ENCODE assay signal across 8 cellular contexts in genomic region chr7:152435384-152436278, GRCh38. TPM values are rescaled to one million over a fixed set of nuclear protein-coding genes. Genes with fewer than 3 reads are reported as not detected.
DNase-seq lines count a peak whose midpoint lies in the region; ATAC-seq lines count a peak whose summit lies in the region.

KMT2C (minus strand) TSS chr7:152436003; CDS start chr7:152435786, 217 bp downstream.

- H3K4me2 ChIP-seq in trophoblast cell (ENCODE audit: low read length): peak within 1 kb of the TSS; percentile 86

- peaks cover 16% of the 10 kb centered on the region for H3K79me2 ChIP-seq in trophoblast cell (ENCODE audit: control insufficient read depth, insufficient read depth, low read length, poor library complexity)

- H3K4me1 ChIP-seq in SJSA1 (replicated peaks): no peaks in the 10 kb centered on the region
- H3K4me1 ChIP-seq in trophoblast cell (ENCODE audit: control insufficient read depth in 1 of 2, insufficient read depth in 2 of 2, low read length in 2 of 2): no peaks in the 10 kb centered on the region
- H3K4me1 ChIP-seq in urinary bladder (ENCODE audit: insufficient read depth): no peaks in the 10 kb centered on the region

- peaks cover 16% of the 10 kb centered on the region for H3K79me1 ChIP-seq in trophoblast cell (ENCODE audit: low read length)

- H3K27me3 ChIP-seq in SJSA1 (replicated peaks): no peaks in the 10 kb centered on the region
- no peaks in the 10 kb centered on the region for H3K27me3 ChIP-seq in trophoblast cell (ENCODE audit: insufficient read depth, low read length)

- H3K18ac ChIP-seq in trophoblast cell (ENCODE audit: low read length): peak within 1 kb of the TSS; percentile 100

- H3K4me3 ChIP-seq in SJSA1 (peak within 1 kb of the TSS; percentile 73), trophoblast cell (ENCODE audit: low read depth, low read length) (peak within 1 kb of the TSS; percentile 96), urinary bladder (ENCODE audit: low read depth, low read length) (peak within 1 kb of the TSS; percentile 68)

- no CpG with 5 or more reads among the region's 136 CpGs for WGBS in trophoblast cell (ENCODE audit: extremely low coverage, insufficient coverage, insufficient read length)
- WGBS in urinary bladder: under 1% methylated on average over 130 of the region's 136 CpGs

- H2BK120ac ChIP-seq in trophoblast cell (ENCODE audit: insufficient read depth, low read length, poor library complexity): peak within 1 kb of the TSS; percentile 97

- H3K4me1 Mint-ChIP-seq in activated naive CD8-positive, alpha-beta T cell treated with anti-CD3 and anti-CD28 coated beads for 36 hours: peaks cover 34% of the 10 kb centered on the region

- H3K36me3 ChIP-seq in SJSA1 (no peaks in the 10 kb centered on the region), trophoblast cell (ENCODE audit: control insufficient read depth in 1 of 2, insufficient read depth in 2 of 2, low read length in 2 of 2) (no peaks in the 10 kb centered on the region), urinary bladder (ENCODE audit: insufficient read depth) (no peaks in the 10 kb centered on the region)

- peak; percentile 23 for ATAC-seq in HG03135 (IDR thresholded peaks at IDR 0.05; ENCODE audit: unreplicated experiment)

- intact Hi-C loops in cardiac septum (cut with DNase I): loop anchor here (1.0 to 10.0 kb wide), 2 partner anchors 29 to 71 kb away; no protein-coding TSS in a partner anchor

- H3K9me3 ChIP-seq in SJSA1 (replicated peaks): no peaks in the 10 kb centered on the region
- no peaks in the 10 kb centered on the region for H3K9me3 ChIP-seq in trophoblast cell (ENCODE audit: insufficient read depth, low read depth, low read length)

- DNase-seq in NCI-H1417 (lab: John Stamatoyannopoulos, UW) (peak; percentile 60 to 78 (median 73)), NCI-H1417 treated with DMSO at 0.1 percent for 48 hours (lab: John Stamatoyannopoulos, UW) (no peak), SJSA1 (ENCODE audit: low read depth in 1 of 2, low spot score in 2 of 2) (peak; percentile 53 to 65), cardiac septum (ENCODE audit: low spot score) (peak; percentile 79), trophoblast cell (peak; percentile 20 to 56)
- DNase-seq in activated naive CD8-positive, alpha-beta T cell treated with anti-CD3 and anti-CD28 coated beads for 36 hours: peak; percentile 53

- peak within 1 kb of the TSS; percentile 91 for H3K9ac ChIP-seq in trophoblast cell (ENCODE audit: low read length)

- peak within 1 kb of the TSS; percentile 91 for H3K4me3 Mint-ChIP-seq in activated naive CD8-positive, alpha-beta T cell treated with anti-CD3 and anti-CD28 coated beads for 36 hours

- H3K27me3 Mint-ChIP-seq in activated naive CD8-positive, alpha-beta T cell treated with anti-CD3 and anti-CD28 coated beads for 36 hours: no peaks in the 10 kb centered on the region

- H3K27ac ChIP-seq in SJSA1 (peak within 1 kb of the TSS; percentile 85), trophoblast cell (ENCODE audit: low read depth, low read length) (peak within 1 kb of the TSS; percentile 99), urinary bladder (ENCODE audit: low read depth) (peak within 1 kb of the TSS; percentile 97)

- peaks cover 4% of the 10 kb centered on the region for H3K36me3 Mint-ChIP-seq in activated naive CD8-positive, alpha-beta T cell treated with anti-CD3 and anti-CD28 coated beads for 36 hours

- peak within 1 kb of the TSS; percentile 99 for H3K14ac ChIP-seq in trophoblast cell (ENCODE audit: low read length)

- peak within 1 kb of the TSS; percentile 99 for H2BK5ac ChIP-seq in trophoblast cell (ENCODE audit: low read depth, low read length, poor library complexity)

- no peaks in the 10 kb centered on the region for H3K9me3 Mint-ChIP-seq in activated naive CD8-positive, alpha-beta T cell treated with anti-CD3 and anti-CD28 coated beads for 36 hours

- peak within 1 kb of the TSS; percentile 91 for H2AFZ ChIP-seq in trophoblast cell (ENCODE audit: insufficient read depth, low read length, poor library complexity)

- H4K8ac ChIP-seq in trophoblast cell (ENCODE audit: low read depth, low read length): peak within 1 kb of the TSS; percentile 97

- H3K23ac ChIP-seq in trophoblast cell (ENCODE audit: low read length): no peak within 1 kb of the TSS

- H4K12ac ChIP-seq in trophoblast cell (ENCODE audit: low read depth, low read length): peak within 1 kb of the TSS; percentile 98

- H2BK12ac ChIP-seq in trophoblast cell (ENCODE audit: low read length): peak within 1 kb of the TSS; percentile 96

- peak within 1 kb of the TSS; percentile 89 for H3K27ac Mint-ChIP-seq in activated naive CD8-positive, alpha-beta T cell treated with anti-CD3 and anti-CD28 coated beads for 36 hours

- peak within 1 kb of the TSS; percentile 91 for H2AK5ac ChIP-seq in trophoblast cell (ENCODE audit: low read length)

- H4K91ac ChIP-seq in trophoblast cell (ENCODE audit: low read depth, low read length): peak within 1 kb of the TSS; percentile 98

- peak within 1 kb of the TSS; percentile 97 for H3K4ac ChIP-seq in trophoblast cell (ENCODE audit: low read depth, low read length)

RNA-seq across cellular contexts. Expression of gene KMT2C, which starts in this region (rescaled TPM):
- total RNA-seq in SJSA1 (2014; rRNA removed; shearing (Covaris generic)): 20.4 and 34.2 TPM in 2 replicates
- 10 to 100 TPM; 34.2 to 38.2 TPM for total RNA-seq in activated naive CD8-positive, alpha-beta T cell treated with anti-CD3 and anti-CD28 coated beads for 36 hours
- 54.7 TPM for total RNA-seq in cardiac septum
- 26.4 and 28.2 TPM in 2 replicates for polyA plus RNA-seq in trophoblast cell (2013)
- 105 TPM for total RNA-seq in urinary bladder
- 16.5 TPM for polyA plus RNA-seq in urinary bladder
